In genomic region chr9:99377790-99378775, GRCh38 we compare ENCODE assay signal across 1 cellular context.
TF ChIP-seq lines count a peak whose summit lies in the region.

No MANE protein-coding gene starts in this region.

TF ChIP-seq in HepG2, 621 proteins besides CTCF, POLR2A, EP300 and RAD21 (continued from another document and continues in another):
- TF ChIP-seq, protein P1, sequence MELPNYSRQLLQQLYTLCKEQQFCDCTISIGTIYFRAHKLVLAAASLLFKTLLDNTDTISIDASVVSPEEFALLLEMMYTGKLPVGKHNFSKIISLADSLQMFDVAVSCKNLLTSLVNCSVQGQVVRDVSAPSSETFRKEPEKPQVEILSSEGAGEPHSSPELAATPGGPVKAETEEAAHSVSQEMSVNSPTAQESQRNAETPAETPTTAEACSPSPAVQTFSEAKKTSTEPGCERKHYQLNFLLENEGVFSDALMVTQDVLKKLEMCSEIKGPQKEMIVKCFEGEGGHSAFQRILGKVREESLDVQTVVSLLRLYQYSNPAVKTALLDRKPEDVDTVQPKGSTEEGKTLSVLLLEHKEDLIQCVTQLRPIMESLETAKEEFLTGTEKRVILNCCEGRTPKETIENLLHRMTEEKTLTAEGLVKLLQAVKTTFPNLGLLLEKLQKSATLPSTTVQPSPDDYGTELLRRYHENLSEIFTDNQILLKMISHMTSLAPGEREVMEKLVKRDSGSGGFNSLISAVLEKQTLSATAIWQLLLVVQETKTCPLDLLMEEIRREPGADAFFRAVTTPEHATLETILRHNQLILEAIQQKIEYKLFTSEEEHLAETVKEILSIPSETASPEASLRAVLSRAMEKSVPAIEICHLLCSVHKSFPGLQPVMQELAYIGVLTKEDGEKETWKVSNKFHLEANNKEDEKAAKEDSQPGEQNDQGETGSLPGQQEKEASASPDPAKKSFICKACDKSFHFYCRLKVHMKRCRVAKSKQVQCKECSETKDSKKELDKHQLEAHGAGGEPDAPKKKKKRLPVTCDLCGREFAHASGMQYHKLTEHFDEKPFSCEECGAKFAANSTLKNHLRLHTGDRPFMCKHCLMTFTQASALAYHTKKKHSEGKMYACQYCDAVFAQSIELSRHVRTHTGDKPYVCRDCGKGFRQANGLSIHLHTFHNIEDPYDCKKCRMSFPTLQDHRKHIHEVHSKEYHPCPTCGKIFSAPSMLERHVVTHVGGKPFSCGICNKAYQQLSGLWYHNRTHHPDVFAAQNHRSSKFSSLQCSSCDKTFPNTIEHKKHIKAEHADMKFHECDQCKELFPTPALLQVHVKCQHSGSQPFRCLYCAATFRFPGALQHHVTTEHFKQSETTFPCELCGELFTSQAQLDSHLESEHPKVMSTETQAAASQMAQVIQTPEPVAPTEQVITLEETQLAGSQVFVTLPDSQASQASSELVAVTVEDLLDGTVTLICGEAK (IDR thresholded peaks at IDR 0.05), result no peak
- TF ChIP-seq, protein P1 (CRISPR knock-in tag; IDR thresholded peaks at IDR 0.05), result no peak
- no peak for TF ChIP-seq AHR (CRISPR knock-in tag; IDR thresholded peaks at IDR 0.05)
- no peak for TF ChIP-seq ZBTB20 (CRISPR knock-in tag; IDR thresholded peaks at IDR 0.05; ENCODE audit: borderline replicate concordance, low read depth)
- TF ChIP-seq ZNF646 (CRISPR knock-in tag; IDR thresholded peaks at IDR 0.05), result no peak
- TF ChIP-seq NFKB2 (CRISPR knock-in tag; IDR thresholded peaks at IDR 0.05; ENCODE audit: borderline replicate concordance), result no peak
- TF ChIP-seq PRMT3 (CRISPR knock-in tag; IDR thresholded peaks at IDR 0.05; ENCODE audit: borderline replicate concordance, low read depth), result no peak
- no peak for TF ChIP-seq ZNF501 (CRISPR knock-in tag; IDR thresholded peaks at IDR 0.05)
- TF ChIP-seq ZNF563 (CRISPR knock-in tag; IDR thresholded peaks at IDR 0.05), result no peak
- TF ChIP-seq SOX13 (IDR thresholded peaks at IDR 0.05), result 0 out of 2 replicates have a peak, but pooled peaks have one; percentile 38
- peak in 1 of 2 experiments; percentile 67; a peak in 2 of 4 replicates for TF ChIP-seq SOX13 (CRISPR knock-in tag; conservative IDR thresholded peaks at IDR 0.05 in 1 of 2, IDR thresholded peaks at IDR 0.05 in 1 of 2)
- TF ChIP-seq ZNF224 (CRISPR knock-in tag; IDR thresholded peaks at IDR 0.05), result no peak
- TF ChIP-seq, protein P2, sequence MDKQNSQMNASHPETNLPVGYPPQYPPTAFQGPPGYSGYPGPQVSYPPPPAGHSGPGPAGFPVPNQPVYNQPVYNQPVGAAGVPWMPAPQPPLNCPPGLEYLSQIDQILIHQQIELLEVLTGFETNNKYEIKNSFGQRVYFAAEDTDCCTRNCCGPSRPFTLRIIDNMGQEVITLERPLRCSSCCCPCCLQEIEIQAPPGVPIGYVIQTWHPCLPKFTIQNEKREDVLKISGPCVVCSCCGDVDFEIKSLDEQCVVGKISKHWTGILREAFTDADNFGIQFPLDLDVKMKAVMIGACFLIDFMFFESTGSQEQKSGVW (CRISPR knock-in tag; IDR thresholded peaks at IDR 0.05; ENCODE audit: borderline replicate concordance), result no peak
- no peak for TF ChIP-seq ISX (CRISPR knock-in tag; conservative IDR thresholded peaks at IDR 0.05)
- TF ChIP-seq PTBP1 (IDR thresholded peaks at IDR 0.05; ENCODE audit: low read depth, low read length, poor library complexity, severe bottlenecking), result no peak
- TF ChIP-seq AFF4 (CRISPR knock-in tag; IDR thresholded peaks at IDR 0.05), result no peak
- TF ChIP-seq KLF13 (CRISPR knock-in tag; IDR thresholded peaks at IDR 0.05), result no peak
- TF ChIP-seq, protein P3, sequence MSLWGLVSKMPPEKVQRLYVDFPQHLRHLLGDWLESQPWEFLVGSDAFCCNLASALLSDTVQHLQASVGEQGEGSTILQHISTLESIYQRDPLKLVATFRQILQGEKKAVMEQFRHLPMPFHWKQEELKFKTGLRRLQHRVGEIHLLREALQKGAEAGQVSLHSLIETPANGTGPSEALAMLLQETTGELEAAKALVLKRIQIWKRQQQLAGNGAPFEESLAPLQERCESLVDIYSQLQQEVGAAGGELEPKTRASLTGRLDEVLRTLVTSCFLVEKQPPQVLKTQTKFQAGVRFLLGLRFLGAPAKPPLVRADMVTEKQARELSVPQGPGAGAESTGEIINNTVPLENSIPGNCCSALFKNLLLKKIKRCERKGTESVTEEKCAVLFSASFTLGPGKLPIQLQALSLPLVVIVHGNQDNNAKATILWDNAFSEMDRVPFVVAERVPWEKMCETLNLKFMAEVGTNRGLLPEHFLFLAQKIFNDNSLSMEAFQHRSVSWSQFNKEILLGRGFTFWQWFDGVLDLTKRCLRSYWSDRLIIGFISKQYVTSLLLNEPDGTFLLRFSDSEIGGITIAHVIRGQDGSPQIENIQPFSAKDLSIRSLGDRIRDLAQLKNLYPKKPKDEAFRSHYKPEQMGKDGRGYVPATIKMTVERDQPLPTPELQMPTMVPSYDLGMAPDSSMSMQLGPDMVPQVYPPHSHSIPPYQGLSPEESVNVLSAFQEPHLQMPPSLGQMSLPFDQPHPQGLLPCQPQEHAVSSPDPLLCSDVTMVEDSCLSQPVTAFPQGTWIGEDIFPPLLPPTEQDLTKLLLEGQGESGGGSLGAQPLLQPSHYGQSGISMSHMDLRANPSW (CRISPR knock-in tag; IDR thresholded peaks at IDR 0.05; ENCODE audit: borderline replicate concordance), result no peak
- TF ChIP-seq MAFK (conservative IDR thresholded peaks at IDR 0.05 in 1 of 2, IDR thresholded peaks at IDR 0.05 in 1 of 2; ENCODE audit: low read length in 2 of 2), result peak; percentile 27 to 64; a peak in 2 of 4 replicates
- TF ChIP-seq, protein P4, sequence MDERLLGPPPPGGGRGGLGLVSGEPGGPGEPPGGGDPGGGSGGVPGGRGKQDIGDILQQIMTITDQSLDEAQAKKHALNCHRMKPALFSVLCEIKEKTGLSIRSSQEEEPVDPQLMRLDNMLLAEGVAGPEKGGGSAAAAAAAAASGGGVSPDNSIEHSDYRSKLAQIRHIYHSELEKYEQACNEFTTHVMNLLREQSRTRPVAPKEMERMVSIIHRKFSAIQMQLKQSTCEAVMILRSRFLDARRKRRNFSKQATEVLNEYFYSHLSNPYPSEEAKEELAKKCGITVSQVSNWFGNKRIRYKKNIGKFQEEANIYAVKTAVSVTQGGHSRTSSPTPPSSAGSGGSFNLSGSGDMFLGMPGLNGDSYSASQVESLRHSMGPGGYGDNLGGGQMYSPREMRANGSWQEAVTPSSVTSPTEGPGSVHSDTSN (CRISPR knock-in tag; IDR thresholded peaks at IDR 0.05), result no peak
- no peak for TF ChIP-seq ZNF180 (CRISPR knock-in tag; IDR thresholded peaks at IDR 0.05; ENCODE audit: borderline replicate concordance, low read depth)
- TF ChIP-seq, protein P5, sequence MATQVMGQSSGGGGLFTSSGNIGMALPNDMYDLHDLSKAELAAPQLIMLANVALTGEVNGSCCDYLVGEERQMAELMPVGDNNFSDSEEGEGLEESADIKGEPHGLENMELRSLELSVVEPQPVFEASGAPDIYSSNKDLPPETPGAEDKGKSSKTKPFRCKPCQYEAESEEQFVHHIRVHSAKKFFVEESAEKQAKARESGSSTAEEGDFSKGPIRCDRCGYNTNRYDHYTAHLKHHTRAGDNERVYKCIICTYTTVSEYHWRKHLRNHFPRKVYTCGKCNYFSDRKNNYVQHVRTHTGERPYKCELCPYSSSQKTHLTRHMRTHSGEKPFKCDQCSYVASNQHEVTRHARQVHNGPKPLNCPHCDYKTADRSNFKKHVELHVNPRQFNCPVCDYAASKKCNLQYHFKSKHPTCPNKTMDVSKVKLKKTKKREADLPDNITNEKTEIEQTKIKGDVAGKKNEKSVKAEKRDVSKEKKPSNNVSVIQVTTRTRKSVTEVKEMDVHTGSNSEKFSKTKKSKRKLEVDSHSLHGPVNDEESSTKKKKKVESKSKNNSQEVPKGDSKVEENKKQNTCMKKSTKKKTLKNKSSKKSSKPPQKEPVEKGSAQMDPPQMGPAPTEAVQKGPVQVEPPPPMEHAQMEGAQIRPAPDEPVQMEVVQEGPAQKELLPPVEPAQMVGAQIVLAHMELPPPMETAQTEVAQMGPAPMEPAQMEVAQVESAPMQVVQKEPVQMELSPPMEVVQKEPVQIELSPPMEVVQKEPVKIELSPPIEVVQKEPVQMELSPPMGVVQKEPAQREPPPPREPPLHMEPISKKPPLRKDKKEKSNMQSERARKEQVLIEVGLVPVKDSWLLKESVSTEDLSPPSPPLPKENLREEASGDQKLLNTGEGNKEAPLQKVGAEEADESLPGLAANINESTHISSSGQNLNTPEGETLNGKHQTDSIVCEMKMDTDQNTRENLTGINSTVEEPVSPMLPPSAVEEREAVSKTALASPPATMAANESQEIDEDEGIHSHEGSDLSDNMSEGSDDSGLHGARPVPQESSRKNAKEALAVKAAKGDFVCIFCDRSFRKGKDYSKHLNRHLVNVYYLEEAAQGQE (IDR thresholded peaks at IDR 0.05; ENCODE audit: borderline replicate concordance in 1 of 2, low read depth in 1 of 2, low read length in 2 of 2), result no peak
